17 cellular contexts compared by ENCODE assay signal in genomic region chr14:24892730-24893059, GRCh38.
"Had no signal": no experiment of that assay in that cellular context is flagged by ENCODE, and none has a peak within 500 bp of the region (broad histone marks: within the 10 kb centered on the region; RNA-seq: fewer than 3 reads in every experiment).

No MANE protein-coding gene starts in this region.

- H3K27me3 ChIP-seq: heart right ventricle, neutrophil, right atrium auricular region, tibial nerve had no signal

- H3K36me3 ChIP-seq: heart right ventricle, neutrophil, right atrium auricular region, tibial nerve had no signal

- H3K9me3 ChIP-seq: neutrophil had no signal

- H3K27ac ChIP-seq: heart right ventricle, neutrophil, right atrium auricular region had no signal

- ATAC-seq: esophagus mucosa; heart right ventricle; left ventricle myocardium superior; naive thymus-derived CD4-positive, alpha-beta T cell; stimulated activated effector memory CD8-positive, alpha-beta T cell treated with anti-CD3 and anti-CD28 coated beads, Interleukin-12 subunit alpha, Interleukin-12 subunit beta, amount 100 ng/mL, for 72 hours had no signal

- DNase-seq: effector memory CD4-positive, alpha-beta T cell; heart right ventricle; hypothalamus; left ventricle myocardium superior; mesendoderm; naive thymus-derived CD4-positive, alpha-beta T cell; nephron progenitor cell; stimulated activated CD4-positive, alpha-beta T cell treated with anti-CD3 and anti-CD28 coated beads, Interleukin-4, amount 100 ng/mL, for 1 hour; stimulated activated CD8-positive, alpha-beta memory T cell treated with anti-CD3 and anti-CD28 coated beads, Interleukin-4, amount 100 ng/mL, for 48 hours had no signal

- FAIRE-seq: endometrium, frontal cortex, keratinocyte had no signal

- H3K4me3 ChIP-seq: heart right ventricle, right atrium auricular region, tibial nerve had no signal
